In the genomic region with DNA sequence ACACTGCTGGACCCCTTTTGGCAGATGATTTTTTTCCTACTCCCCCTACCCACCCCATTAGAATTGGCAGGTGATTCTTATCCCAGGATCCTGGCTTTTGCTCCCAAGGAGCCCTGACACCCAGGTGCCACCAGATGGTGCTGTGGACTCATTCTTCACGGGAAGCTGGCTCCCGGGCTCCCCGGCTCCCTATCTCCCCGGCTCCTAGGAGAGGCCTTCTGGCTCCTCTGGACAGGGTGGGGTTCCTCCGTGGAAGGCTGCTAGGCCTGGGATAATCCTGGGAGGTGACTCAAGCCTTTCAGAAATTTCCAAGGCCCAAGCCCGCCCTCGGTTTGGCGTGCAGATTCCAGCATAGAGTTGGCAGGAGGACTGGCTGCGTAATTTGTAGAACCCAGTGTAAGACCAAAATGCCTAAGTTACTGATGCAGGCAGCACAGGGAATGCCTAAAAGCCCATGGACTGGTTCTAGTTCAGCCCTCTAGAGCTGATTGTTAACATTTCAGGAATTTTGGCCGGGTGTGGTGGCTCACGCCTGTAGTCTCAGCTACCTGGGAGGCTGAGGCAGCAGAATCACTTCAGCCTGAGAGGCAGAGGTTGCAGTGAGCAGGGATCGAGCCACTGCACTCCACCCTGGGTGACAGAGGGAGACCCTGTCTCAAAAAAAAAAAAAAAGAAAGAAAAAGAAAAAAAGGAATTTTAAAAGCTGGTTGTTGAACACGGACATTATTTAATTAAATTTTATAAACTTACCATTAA, we compare ENCODE assay signal across 9 cellular contexts. TPM values are rescaled to one million over a fixed set of nuclear protein-coding genes. Genes with fewer than 3 reads are reported as not detected.
A peak's percentile ranks its signal among the peaks of the same experiment; 100 is the strongest.
DNase-seq lines count a peak whose midpoint lies in the region; ATAC-seq and TF ChIP-seq lines count a peak whose summit lies in the region.
"Had no signal": no experiment of that assay in that cellular context is flagged by ENCODE, and none has a peak within 500 bp of the region (broad histone marks: within the 10 kb centered on the region; RNA-seq: fewer than 3 reads in every experiment).

No MANE protein-coding gene starts in this region.

- H3K4me2 ChIP-seq in OCI-LY7 (ENCODE audit: low read length), result no peak overlapping the region

- no peaks in the 10 kb centered on the region for H3K36me3 Mint-ChIP-seq in CD8-positive, alpha-beta memory T cell
- H3K36me3 Mint-ChIP-seq in activated T-cell treated with anti-CD3 and anti-CD28 coated beads, Interleukin-2, amount 50 U/mL, for 72 hours (ENCODE audit: insufficient read depth in 2 of 2), result peaks cover 0 to 1% of the 10 kb centered on the region in 2 donors
- H3K36me3 Mint-ChIP-seq in naive thymus-derived CD8-positive, alpha-beta T cell, result no peaks in the 10 kb centered on the region
- H3K36me3 Mint-ChIP-seq in stimulated activated effector memory CD8-positive, alpha-beta T cell treated with anti-CD3 and anti-CD28 coated beads, Interleukin-12 subunit alpha, Interleukin-12 subunit beta, amount 100 ng/mL, for 72 hours, result no peaks in the 10 kb centered on the region

- CTCF ChIA-PET in CD8-positive, alpha-beta memory T cell (lab: Charles Lee), result interaction anchor here (0.8 to 3.0 kb wide), 10 partner anchors 9 to 200 kb away, joined by 3 to 19 read pairs (median 7); partner anchors contain the start of genes CCDC28B and MARCKSL1
- CTCF ChIA-PET in OCI-LY7 (lab: Charles Lee; ENCODE audit: unreplicated experiment), result no interaction called here

- POLR2A ChIA-PET in CD8-positive, alpha-beta memory T cell (lab: Charles Lee), result interaction anchor here (0.7 kb wide), 1 partner anchor 527 kb away, joined by 3 read pairs; no protein-coding TSS in a partner anchor
- POLR2A ChIA-PET in OCI-LY7 (lab: Charles Lee), result interaction anchor here (1.8 kb wide), 1 partner anchor 13 kb away, joined by 8 read pairs; no protein-coding TSS in a partner anchor
- POLR2A ChIA-PET in naive thymus-derived CD8-positive, alpha-beta T cell (lab: Charles Lee), result interaction anchor here (0.6 to 1.3 kb wide), 2 partner anchors 65 to 93 kb away, joined by 3 to 4 read pairs; partner anchors contain the start of gene MARCKSL1

- peak; percentile 69 to 83 for ATAC-seq in activated T-cell treated with anti-CD3 and anti-CD28 coated beads, Interleukin-2, amount 50 U/mL, for 72 hours (replicated peaks in 1 of 2)
- ATAC-seq in naive thymus-derived CD8-positive, alpha-beta T cell, result peak; percentile 58 to 84
- ATAC-seq in stimulated activated effector memory CD8-positive, alpha-beta T cell treated with anti-CD3 and anti-CD28 coated beads, Interleukin-12 subunit alpha, Interleukin-12 subunit beta, amount 100 ng/mL, for 72 hours, result peak; percentile 79
- ATAC-seq in GM21423 (IDR thresholded peaks at IDR 0.05; ENCODE audit: unreplicated experiment), result no peak

- no peak overlapping the region for H3K27ac ChIP-seq in CD8-positive, alpha-beta memory T cell (ENCODE audit: low read depth, low read length)
- H3K27ac ChIP-seq in OCI-LY7 (ENCODE audit: low read depth, low read length, poor library complexity, severe bottlenecking), result no peak overlapping the region

- H3K27me3 Mint-ChIP-seq in CD8-positive, alpha-beta memory T cell, result no peaks in the 10 kb centered on the region
- H3K27me3 Mint-ChIP-seq in activated T-cell treated with anti-CD3 and anti-CD28 coated beads, Interleukin-2, amount 50 U/mL, for 72 hours (ENCODE audit: low read depth), result no peaks in the 10 kb centered on the region
- H3K27me3 Mint-ChIP-seq in naive thymus-derived CD8-positive, alpha-beta T cell, result peaks cover 0 to 3% (median 0%) of the 10 kb centered on the region in 5 donors

- TF ChIP-seq CTCF in OCI-LY7 (conservative IDR thresholded peaks at IDR 0.05; ENCODE audit: low read length), result peak; percentile 93
- TF ChIP-seq CTCF in fibroblast of mammary gland (conservative IDR thresholded peaks at IDR 0.05; ENCODE audit: control insufficient read depth, insufficient read depth, low read depth, low read length), result peak; percentile 91

- H3K4me3 Mint-ChIP-seq in CD8-positive, alpha-beta memory T cell, result peak overlapping the region in 2 of 7 donors; percentile 32 to 83
- H3K4me3 Mint-ChIP-seq in activated T-cell treated with anti-CD3 and anti-CD28 coated beads, Interleukin-2, amount 50 U/mL, for 72 hours, result peak overlapping the region in 1 of 2 donors; percentile 49
- H3K4me3 Mint-ChIP-seq in naive thymus-derived CD8-positive, alpha-beta T cell, result no peak overlapping the region
- H3K4me3 Mint-ChIP-seq in stimulated activated effector memory CD8-positive, alpha-beta T cell treated with anti-CD3 and anti-CD28 coated beads, Interleukin-12 subunit alpha, Interleukin-12 subunit beta, amount 100 ng/mL, for 72 hours, result no peak overlapping the region
- H3K4me3 Mint-ChIP-seq: T-helper 1 cell treated with Interleukin-12 subunit alpha and Interleukin-12 subunit beta and Interleukin-4 antibody, amounts not matched to agents 30 μg/mL and 1 μg/mL, for 36 hours had no signal

- no peak overlapping the region for H3K27ac Mint-ChIP-seq in CD8-positive, alpha-beta memory T cell
- H3K27ac Mint-ChIP-seq in activated T-cell treated with anti-CD3 and anti-CD28 coated beads, Interleukin-2, amount 50 U/mL, for 72 hours, result no peak overlapping the region
- H3K27ac Mint-ChIP-seq in naive thymus-derived CD8-positive, alpha-beta T cell, result peak overlapping the region in 2 of 10 donors; percentile 21 to 68
- H3K27ac Mint-ChIP-seq in stimulated activated effector memory CD8-positive, alpha-beta T cell treated with anti-CD3 and anti-CD28 coated beads, Interleukin-12 subunit alpha, Interleukin-12 subunit beta, amount 100 ng/mL, for 72 hours, result no peak overlapping the region
- H3K27ac Mint-ChIP-seq: T-helper 1 cell treated with Interleukin-12 subunit alpha and Interleukin-12 subunit beta and Interleukin-4 antibody, amounts not matched to agents 30 μg/mL and 1 μg/mL, for 36 hours had no signal

- H3K4me1 Mint-ChIP-seq in CD8-positive, alpha-beta memory T cell, result no peaks in the 10 kb centered on the region
- peaks cover 6% of the 10 kb centered on the region for H3K4me1 Mint-ChIP-seq in activated T-cell treated with anti-CD3 and anti-CD28 coated beads, Interleukin-2, amount 50 U/mL, for 72 hours (ENCODE audit: low read depth)
- H3K4me1 Mint-ChIP-seq in naive thymus-derived CD8-positive, alpha-beta T cell, result peaks cover 0 to 4% (median under 1%) of the 10 kb centered on the region in 4 donors
- peaks cover 5% of the 10 kb centered on the region for H3K4me1 Mint-ChIP-seq in stimulated activated effector memory CD8-positive, alpha-beta T cell treated with anti-CD3 and anti-CD28 coated beads, Interleukin-12 subunit alpha, Interleukin-12 subunit beta, amount 100 ng/mL, for 72 hours

- no TSS peak for BruUV-seq in OCI-LY7 (replicated peaks; lab: Mats Ljungman, UMichigan)

- H3K4me1 ChIP-seq in CD8-positive, alpha-beta memory T cell (ENCODE audit: insufficient read depth, low read length), result no peaks in the 10 kb centered on the region
- no peaks in the 10 kb centered on the region for H3K4me1 ChIP-seq in OCI-LY7 (ENCODE audit: insufficient read depth, low read length, poor library complexity, severe bottlenecking)

- intact Hi-C loops in OCI-LY7 (cut with micrococcal nuclease; ENCODE audit: unreplicated experiment), result no loop called here

- H3K9me3 Mint-ChIP-seq in CD8-positive, alpha-beta memory T cell, result no peaks in the 10 kb centered on the region
- no peaks in the 10 kb centered on the region for H3K9me3 Mint-ChIP-seq in activated T-cell treated with anti-CD3 and anti-CD28 coated beads, Interleukin-2, amount 50 U/mL, for 72 hours
- no peaks in the 10 kb centered on the region for H3K9me3 Mint-ChIP-seq in naive thymus-derived CD8-positive, alpha-beta T cell
- no peaks in the 10 kb centered on the region for H3K9me3 Mint-ChIP-seq in stimulated activated effector memory CD8-positive, alpha-beta T cell treated with anti-CD3 and anti-CD28 coated beads, Interleukin-12 subunit alpha, Interleukin-12 subunit beta, amount 100 ng/mL, for 72 hours
- H3K9me3 Mint-ChIP-seq: T-helper 1 cell treated with Interleukin-12 subunit alpha and Interleukin-12 subunit beta and Interleukin-4 antibody, amounts not matched to agents 30 μg/mL and 1 μg/mL, for 36 hours had no signal

- H3K27me3 ChIP-seq in CD8-positive, alpha-beta memory T cell (ENCODE audit: insufficient read depth, low read length, poor library complexity, severe bottlenecking), result no peaks in the 10 kb centered on the region

- no peaks in the 10 kb centered on the region for H4K20me1 ChIP-seq in OCI-LY7 (ENCODE audit: insufficient read depth, low read length)

- no peaks in the 10 kb centered on the region for H3K79me2 ChIP-seq in OCI-LY7 (ENCODE audit: insufficient read depth, low read depth, low read length)

- no peak overlapping the region for H2AFZ ChIP-seq in OCI-LY7 (ENCODE audit: low read length)

- DNase-seq in CD8-positive, alpha-beta memory T cell, result peak; percentile 21 to 66 (median 39)
- DNase-seq in HUDEP-2 (lab: John Stamatoyannopoulos, UW; ENCODE audit: unreplicated experiment in 76 of 76), result peak in 54 of 76 experiments; percentile 2 to 62 (median 33)
- peak; percentile 62 for DNase-seq in OCI-LY7 (ENCODE audit: low spot score)
- peak; percentile 61 to 66 for DNase-seq in activated T-cell treated with anti-CD3 and anti-CD28 coated beads, Interleukin-2, amount 50 U/mL, for 72 hours
- DNase-seq in fibroblast of mammary gland (ENCODE audit: low read depth), result peak; percentile 95
- peak in 9 of 10 donors; percentile 9 to 48 (median 40) for DNase-seq in naive thymus-derived CD8-positive, alpha-beta T cell
- peak; percentile 37 to 65 for DNase-seq in stimulated activated effector memory CD8-positive, alpha-beta T cell treated with anti-CD3 and anti-CD28 coated beads, Interleukin-12 subunit alpha, Interleukin-12 subunit beta, amount 100 ng/mL, for 72 hours (ENCODE audit: low spot score in 2 of 2)

- H3K9me3 ChIP-seq in CD8-positive, alpha-beta memory T cell (ENCODE audit: low read length), result no peaks in the 10 kb centered on the region
- no peaks in the 10 kb centered on the region for H3K9me3 ChIP-seq in OCI-LY7 (ENCODE audit: low read length)

- H3K4me3 ChIP-seq in CD8-positive, alpha-beta memory T cell (ENCODE audit: low read length), result no peak overlapping the region
- H3K4me3 ChIP-seq in OCI-LY7 (ENCODE audit: low read depth, low read length, poor library complexity, severe bottlenecking), result no peak overlapping the region
- H3K4me3 ChIP-seq in fibroblast of mammary gland (ENCODE audit: control insufficient read depth, low read depth, low read length), result no peak overlapping the region

- no peaks in the 10 kb centered on the region for H3K9me2 ChIP-seq in OCI-LY7 (ENCODE audit: insufficient read depth, low read length)

- H3K36me3 ChIP-seq in CD8-positive, alpha-beta memory T cell (ENCODE audit: insufficient read depth, low read length), result no peaks in the 10 kb centered on the region
- no peaks in the 10 kb centered on the region for H3K36me3 ChIP-seq in OCI-LY7 (ENCODE audit: insufficient read depth, low read length)

RNA-seq across cellular contexts. Expression of gene BSDC1, which starts 6.8 kb away (rescaled TPM):
- total RNA-seq in CD8-positive, alpha-beta memory T cell, result 10 to 100 TPM; 35.1 to 37.6 TPM
- 50.0 TPM for polyA plus RNA-seq in CD8-positive, alpha-beta memory T cell
- total RNA-seq in OCI-LY7 (2014; rRNA removed; shearing (Covaris generic)), result 21.8 and 29.6 TPM in 2 replicates
- 41.8 and 42.5 TPM in 2 replicates for total RNA-seq in OCI-LY7 (2022)
- 10 to 100 TPM; 50.6 to 67.7 TPM for total RNA-seq in activated T-cell treated with anti-CD3 and anti-CD28 coated beads, Interleukin-2, amount 50 U/mL, for 72 hours
- 100 to 1,000 TPM; 112 to 113 TPM for total RNA-seq in naive thymus-derived CD8-positive, alpha-beta T cell
- 10 to 100 TPM; 29.5 to 39.6 (median 31.1) TPM for polyA plus RNA-seq in naive thymus-derived CD8-positive, alpha-beta T cell

RNA-seq across cellular contexts. Expression of gene TSSK3, which starts 38.7 kb away (rescaled TPM):
- total RNA-seq in CD8-positive, alpha-beta memory T cell, result 1 to 10 TPM in 1 of 2 experiments, under 1 TPM in 1; 0.33 to 1.1 TPM
- polyA plus RNA-seq in CD8-positive, alpha-beta memory T cell, result 0.44 TPM
- total RNA-seq in OCI-LY7 (2014; rRNA removed; shearing (Covaris generic)), result 1.1 and 2.0 TPM in 2 replicates
- 7.8 and 10.1 TPM in 2 replicates for total RNA-seq in OCI-LY7 (2022)
- total RNA-seq in activated T-cell treated with anti-CD3 and anti-CD28 coated beads, Interleukin-2, amount 50 U/mL, for 72 hours, result 1 to 10 TPM; 1.2 to 1.9 TPM
- total RNA-seq in naive thymus-derived CD8-positive, alpha-beta T cell, result 1 to 10 TPM; 2.9 to 3.7 TPM
- 1 to 10 TPM in 2 of 3 donors, under 1 TPM in 1; 0.20 to 2.5 (median 2.0) TPM for polyA plus RNA-seq in naive thymus-derived CD8-positive, alpha-beta T cell

RNA-seq across cellular contexts. Expression of gene FAM229A, which starts 38.8 kb away (rescaled TPM):
- 1 to 10 TPM; 4.4 to 5.2 TPM for total RNA-seq in CD8-positive, alpha-beta memory T cell
- 0.40 TPM for polyA plus RNA-seq in CD8-positive, alpha-beta memory T cell
- total RNA-seq in OCI-LY7 (2014; rRNA removed; shearing (Covaris generic)), result 3.2 and 5.2 TPM in 2 replicates
- total RNA-seq in OCI-LY7 (2022), result 13.5 and 16.5 TPM in 2 replicates
- total RNA-seq in activated T-cell treated with anti-CD3 and anti-CD28 coated beads, Interleukin-2, amount 50 U/mL, for 72 hours, result 10 to 100 TPM in 1 of 2 donors, 1 to 10 TPM in 1; 9.2 to 14.0 TPM
- total RNA-seq in naive thymus-derived CD8-positive, alpha-beta T cell, result 10 to 100 TPM; 28.7 to 30.7 TPM
- polyA plus RNA-seq in naive thymus-derived CD8-positive, alpha-beta T cell, result under 1 TPM; 0.06 to 0.47 (median 0.14) TPM

Comparison
In these comparisons a context has a peak if more than half of its experiments do, and no peak if none do; other contexts are left out.
1. DNase-seq: peak in every context shown above with its lines; median percentile 95 in fibroblast of mammary gland; 64 in activated T-cell treated with anti-CD3 and anti-CD28 coated beads, Interleukin-2, amount 50 U/mL, for 72 hours; 62 in OCI-LY7; 51 in stimulated activated effector memory CD8-positive, alpha-beta T cell treated with anti-CD3 and anti-CD28 coated beads, Interleukin-12 subunit alpha, Interleukin-12 subunit beta, amount 100 ng/mL, for 72 hours; 40 in naive thymus-derived CD8-positive, alpha-beta T cell; 39 in CD8-positive, alpha-beta memory T cell; 33 in HUDEP-2.